15 cellular contexts compared by ENCODE assay signal in genomic region chr1:65846911-65847310, GRCh38.
A peak's percentile ranks its signal among the peaks of the same experiment; 100 is the strongest.
DNase-seq lines count a peak whose midpoint lies in the region; TF ChIP-seq lines count a peak whose summit lies in the region.
"Had no signal": no experiment of that assay in that cellular context is flagged by ENCODE, and none has a peak within 500 bp of the region (broad histone marks: within the 10 kb centered on the region; RNA-seq: fewer than 3 reads in every experiment).

No MANE protein-coding gene starts in this region.

- DNase-seq in GM04504 (ENCODE audit: low read depth) (peak; percentile 14), amniotic epithelial cell (ENCODE audit: low read depth) (peak; percentile 34), fibroblast of pulmonary artery (ENCODE audit: low read depth) (peak; percentile 29), kidney tubule cell (ENCODE audit: low spot score) (no peak), NCI-H146 treated with DMSO at 0.1 percent for 48 hours (lab: John Stamatoyannopoulos, UW; ENCODE audit: unreplicated experiment) (no peak), SHP77 (lab: John Stamatoyannopoulos, UW) (no peak)
- DNase-seq in activated effector memory CD4-positive, alpha-beta T cell treated with anti-CD3 and anti-CD28 coated beads, Interleukin-2, amount 50 U/mL, for 16 hours, result no peak
- DNase-seq: CD8-positive, alpha-beta T cell; H9; KBM-7; NCI-H1436 treated with DMSO at 0.1 percent for 48 hours; NCI-H2081; NCI-H510A; NCI-H774; RPMI8226 had no signal

- no peak overlapping the region for H3K4me3 ChIP-seq in fibroblast of pulmonary artery (replicated peaks; ENCODE audit: low read depth, low read length)

- no peak for TF ChIP-seq CTCF in fibroblast of pulmonary artery (IDR thresholded peaks at IDR 0.05; ENCODE audit: low read length, missing control alignments)

Comparison
In these comparisons a context has a peak if more than half of its experiments do, and no peak if none do; other contexts are left out.
1. DNase-seq: peak in GM04504 (single experiment), amniotic epithelial cell (single experiment) and fibroblast of pulmonary artery (single experiment); none in kidney tubule cell (single experiment), NCI-H146 treated with DMSO at 0.1 percent for 48 hours (single experiment), SHP77 (0 of 2) and activated effector memory CD4-positive, alpha-beta T cell treated with anti-CD3 and anti-CD28 coated beads, Interleukin-2, amount 50 U/mL, for 16 hours (single experiment).